In genomic region chr1:235292790-235293189, GRCh38 we compare ENCODE assay signal across 13 cellular contexts.
"Had no signal": no experiment of that assay in that cellular context is flagged by ENCODE, and none has a peak within 500 bp of the region (broad histone marks: within the 10 kb centered on the region; RNA-seq: fewer than 3 reads in every experiment).

No MANE protein-coding gene starts in this region.

- H3K4me3 ChIP-seq: ascending aorta, gastroesophageal sphincter, right atrium auricular region, skin epidermis, tibial nerve, vagina had no signal

- H3K27me3 ChIP-seq: ascending aorta, gastroesophageal sphincter, right atrium auricular region, tibial nerve, vagina had no signal

- DNase-seq: activated CD4-positive, alpha-beta T cell treated with anti-CD3 and anti-CD28 coated beads for 48 hours; activated effector memory CD4-positive, alpha-beta T cell treated with anti-CD3 and anti-CD28 coated beads, Interleukin-2, amount 50 U/mL, for 16 hours; kidney; left ventricle myocardium superior; posterior cingulate gyrus; T-cell had no signal

- H3K27ac ChIP-seq: ascending aorta, gastroesophageal sphincter, right atrium auricular region, tibial nerve, vagina, VCaP had no signal

- ATAC-seq: gastroesophageal sphincter, left ventricle myocardium superior, T-cell had no signal

- H3K9me3 ChIP-seq: ascending aorta, gastroesophageal sphincter, tibial nerve, vagina had no signal

- H3K27me3 Mint-ChIP-seq: T-cell had no signal

- H3K9me3 Mint-ChIP-seq: T-cell had no signal

- H3K36me3 ChIP-seq: ascending aorta, gastroesophageal sphincter, right atrium auricular region, tibial nerve, vagina had no signal
